14 cellular contexts compared by ENCODE assay signal in the genomic region with DNA sequence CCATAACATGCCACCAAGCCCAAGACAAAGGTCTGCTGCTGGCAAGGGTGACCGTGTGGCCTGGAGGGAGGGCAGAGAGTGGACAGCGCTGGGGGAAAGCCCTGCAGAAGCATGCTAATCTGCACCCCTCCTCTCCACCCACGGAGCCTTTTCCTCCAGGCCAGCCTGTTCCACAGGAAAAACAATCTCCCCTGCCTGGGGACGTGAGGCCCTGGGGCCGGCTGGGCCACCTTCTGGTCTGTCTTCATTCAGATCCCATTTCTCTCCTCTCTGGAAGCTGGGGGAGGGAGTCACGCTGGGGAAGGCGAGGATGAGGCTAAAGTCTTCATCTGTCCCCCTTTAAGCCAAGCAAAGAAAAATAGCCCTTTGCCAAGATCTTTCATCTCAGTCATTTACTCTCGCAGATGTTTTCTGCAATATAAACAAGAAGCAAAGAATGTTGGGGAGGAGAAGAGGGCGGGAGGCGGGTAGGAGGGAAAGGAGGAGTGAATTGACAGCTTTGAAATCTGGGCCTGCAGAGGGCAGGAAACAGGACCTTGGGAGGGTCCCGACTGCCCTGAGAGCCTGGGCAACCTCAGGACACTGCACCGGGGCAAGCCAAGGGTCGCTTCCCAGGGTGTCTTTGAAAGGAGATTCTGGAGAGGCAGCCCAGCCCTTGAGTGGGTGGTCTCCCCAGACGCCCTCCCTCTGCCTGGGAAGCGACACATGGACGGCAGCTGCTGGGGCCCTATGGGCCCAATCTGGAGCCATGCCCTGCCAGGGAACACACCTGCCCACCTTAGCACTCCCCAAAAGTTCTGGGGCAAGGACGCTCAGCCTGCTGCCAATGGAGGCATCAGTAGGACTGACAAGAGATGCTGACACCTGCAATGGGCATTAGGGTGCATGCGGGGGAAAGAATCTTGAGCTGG.
DNase-seq lines count a peak whose midpoint lies in the region; ATAC-seq and TF ChIP-seq lines count a peak whose summit lies in the region.
"Had no signal": no experiment of that assay in that cellular context is flagged by ENCODE, and none has a peak within 500 bp of the region (broad histone marks: within the 10 kb centered on the region; RNA-seq: fewer than 3 reads in every experiment).

No MANE protein-coding gene starts in this region.

- ATAC-seq in Right ventricle myocardium inferior = peak; percentile 32
- ATAC-seq: A549; activated T-cell treated with anti-CD3 and anti-CD28 coated beads, Interleukin-2, amount 50 U/mL, for 4 hours had no signal

- H4K91ac ChIP-seq in neuronal stem cell (ENCODE audit: low read depth, low read length, poor library complexity) = no peak overlapping the region

- H3K23ac ChIP-seq in neuronal stem cell (ENCODE audit: low read depth, low read length, poor library complexity) = no peak overlapping the region

- no CpG with 5 or more reads among the region's 18 CpGs for WGBS in neuronal stem cell (ENCODE audit: extremely low coverage in 2 of 2, insufficient read length in 2 of 2, insufficient replicate concordance in 1 of 2), 2 donors

- no peaks in the 10 kb centered on the region for H3K79me1 ChIP-seq in neuronal stem cell (ENCODE audit: low read depth, low read length)

- H3K4me3 ChIP-seq in neuronal stem cell (ENCODE audit: low read length in 2 of 2) = no peak overlapping the region
- H3K4me3 ChIP-seq in uterus = no peak overlapping the region
- H3K4me3 ChIP-seq: A549 had no signal

- H3K14ac ChIP-seq in neuronal stem cell (ENCODE audit: low read length) = peak overlapping the region; percentile 11

- peak overlapping the region; percentile 28 for H2BK15ac ChIP-seq in neuronal stem cell (ENCODE audit: low read length)

- H3K9me3 ChIP-seq in neuronal stem cell (replicated peaks in 1 of 2; ENCODE audit: control insufficient read depth in 2 of 2, insufficient read depth in 1 of 2, low read depth in 1 of 2, low read length in 2 of 2) = peaks cover 0 to 3% of the 10 kb centered on the region in 2 donors
- H3K9me3 ChIP-seq in uterus = no peaks in the 10 kb centered on the region
- H3K9me3 ChIP-seq: A549 had no signal

- no peak overlapping the region for H4K8ac ChIP-seq in neuronal stem cell (ENCODE audit: low read depth, low read length)

- H3K36me3 ChIP-seq in neuronal stem cell (replicated peaks in 1 of 2; ENCODE audit: control insufficient read depth in 2 of 2, insufficient read depth in 2 of 2, low read length in 2 of 2) = no peaks in the 10 kb centered on the region
- H3K36me3 ChIP-seq in uterus = no peaks in the 10 kb centered on the region

- intact Hi-C loops in Right ventricle myocardium inferior (cut with DNase I) (no loop called here), uterus (cut with DNase I; ENCODE audit: low total_unique reads) (no loop called here)

- no peak overlapping the region for H3K9ac ChIP-seq in neuronal stem cell (ENCODE audit: low read depth, low read length, poor library complexity)

- H3K4ac ChIP-seq in neuronal stem cell (ENCODE audit: low read length) = no peak overlapping the region

- no peak overlapping the region for H3K4me2 ChIP-seq in neuronal stem cell (ENCODE audit: insufficient read depth, low read length, poor library complexity, severe bottlenecking)
- H3K4me2 ChIP-seq: A549 had no signal

- TF ChIP-seq CTCF in uterus (IDR thresholded peaks at IDR 0.05) = peak in 2 of 4 experiments; percentile 6 to 9

- H3K18ac ChIP-seq in neuronal stem cell (ENCODE audit: low read length) = peak overlapping the region; percentile 87

- no peak overlapping the region for H2BK120ac ChIP-seq in neuronal stem cell (ENCODE audit: low read depth, low read length)

- H3K27me3 ChIP-seq in neuronal stem cell (ENCODE audit: control insufficient read depth in 3 of 3, insufficient read depth in 3 of 3, low read depth in 1 of 3, low read length in 3 of 3) (no peaks in the 10 kb centered on the region), uterus (no peaks in the 10 kb centered on the region)

- peaks cover 28 to 29% of the 10 kb centered on the region in 2 donors for H3K4me1 ChIP-seq in neuronal stem cell (ENCODE audit: control insufficient read depth in 2 of 2, insufficient read depth in 1 of 2, low read depth in 1 of 2, low read length in 2 of 2)
- H3K4me1 ChIP-seq in uterus = peaks cover 20 to 21% of the 10 kb centered on the region in 2 donors

- peak overlapping the region; percentile 76 for H2AFZ ChIP-seq in neuronal stem cell (ENCODE audit: low read length)

- peak; percentile 51 for DNase-seq in activated CD8-positive, alpha-beta memory T cell treated with anti-CD3 and anti-CD28 coated beads for 24 hours
- DNase-seq in activated CD8-positive, alpha-beta memory T cell treated with anti-CD3 and anti-CD28 coated beads, Interleukin-2, amount 50 U/mL, for 4 hours = no peak
- DNase-seq in Right ventricle myocardium inferior (ENCODE audit: missing footprints) (no peak), neuronal stem cell (ENCODE audit: low spot score) (no peak), uterus (peak; percentile 68 to 79), iPS-NIHi7 (ENCODE audit: extremely low spot score) (no peak), hypothalamus (lab: John Stamatoyannopoulos, UW) (no peak), germinal center (ENCODE audit: low spot score) (no peak)
- DNase-seq: activated T-cell treated with anti-CD3 and anti-CD28 coated beads, Interleukin-2, amount 50 U/mL, for 4 hours; DMS79; midbrain; NCI-H2107; stimulated activated CD4-positive, alpha-beta T cell treated with anti-CD3 and anti-CD28 coated beads, Interleukin-4, amount 100 ng/mL, for 24 hours had no signal

- H3K27ac ChIP-seq in neuronal stem cell (replicated peaks; ENCODE audit: low read length) (peak overlapping the region; percentile 9), uterus (peak overlapping the region; percentile 88 to 94)

- H2BK12ac ChIP-seq in neuronal stem cell (ENCODE audit: low read length) = peak overlapping the region; percentile 76

- TF ChIP-seq POLR2A in uterus (IDR thresholded peaks at IDR 0.05) = no peak

- peak overlapping the region; percentile 9 for H2BK5ac ChIP-seq in neuronal stem cell (ENCODE audit: low read length)

- peak overlapping the region; percentile 59 for H2AK5ac ChIP-seq in neuronal stem cell (ENCODE audit: low read depth, low read length)

Comparison
In these comparisons a context has a peak if more than half of its experiments do, and no peak if none do; other contexts are left out.
1. DNase-seq: peak in activated CD8-positive, alpha-beta memory T cell treated with anti-CD3 and anti-CD28 coated beads for 24 hours (single experiment) and uterus (2 of 2); none in activated CD8-positive, alpha-beta memory T cell treated with anti-CD3 and anti-CD28 coated beads, Interleukin-2, amount 50 U/mL, for 4 hours (single experiment), Right ventricle myocardium inferior (single experiment), neuronal stem cell (single experiment), iPS-NIHi7 (single experiment), hypothalamus (0 of 51) and germinal center (single experiment).